Comparison of ENCODE assay signal across 8 cellular contexts in genomic region chr13:77779461-77780272, GRCh38.
A peak's percentile ranks its signal among the peaks of the same experiment; 100 is the strongest.
DNase-seq lines count a peak whose midpoint lies in the region; FAIRE-seq and TF ChIP-seq lines count a peak whose summit lies in the region.

No MANE protein-coding gene starts in this region.

- DNase-seq in AG09309 (ENCODE audit: low read depth) (peak; percentile 13), GM12864 (ENCODE audit: low read depth) (peak; percentile 55), HFF-Myc (ENCODE audit: extremely low read depth, low read depth) (peak; percentile 14), SHP77 (lab: John Stamatoyannopoulos, UW) (peak; percentile 31 to 37), dermis blood vessel endothelial cell (peak; percentile 90), lung microvascular endothelial cell (ENCODE audit: low read depth in 2 of 2) (peak; percentile 84 to 89), urothelium cell line (ENCODE audit: low spot score) (peak; percentile 33)

- peaks cover 10% of the 10 kb centered on the region for H3K4me1 ChIP-seq in Loucy (ENCODE audit: insufficient read depth, low read length, poor library complexity, severe bottlenecking)

- no peaks in the 10 kb centered on the region for H3K36me3 ChIP-seq in Loucy (ENCODE audit: insufficient read depth, low read length)

- peak overlapping the region; percentile 71 for H2AFZ ChIP-seq in Loucy (ENCODE audit: low read length)

- H3K9me3 ChIP-seq in Loucy (ENCODE audit: insufficient read depth, low read depth, low read length): no peaks in the 10 kb centered on the region

- no peak for FAIRE-seq in urothelium cell line (lab: Jason Lieb, UNC)

- H3K79me2 ChIP-seq in Loucy (ENCODE audit: insufficient read depth, low read length): no peaks in the 10 kb centered on the region

- H3K27me3 ChIP-seq in Loucy (ENCODE audit: insufficient read depth, low read length, poor library complexity, severe bottlenecking): no peaks in the 10 kb centered on the region

- H3K4me3 ChIP-seq in AG09309 (ENCODE audit: control insufficient read depth, low read depth, low read length) (no peak overlapping the region), GM12864 (ENCODE audit: low read depth, low read length) (no peak overlapping the region), HFF-Myc (replicated peaks; ENCODE audit: low read depth, low read length) (no peak overlapping the region), Loucy (ENCODE audit: low read length, poor library complexity, severe bottlenecking) (peak overlapping the region; percentile 65)

- no peaks in the 10 kb centered on the region for H3K9me2 ChIP-seq in Loucy (replicated peaks; ENCODE audit: low read depth, low read length)

- peak overlapping the region; percentile 84 for H3K4me2 ChIP-seq in Loucy (ENCODE audit: low read depth, low read length, poor library complexity, severe bottlenecking)

- no peak overlapping the region for H3K9ac ChIP-seq in Loucy (ENCODE audit: low read depth, low read length, poor library complexity, severe bottlenecking)

- no peaks in the 10 kb centered on the region for H4K20me1 ChIP-seq in Loucy (ENCODE audit: insufficient read depth, low read length, poor library complexity, severe bottlenecking)

- 0 out of 2 replicates have a peak, but pooled peaks cover 2% of the 10 kb centered on the region for H3F3A ChIP-seq in Loucy (ENCODE audit: low read depth)

- TF ChIP-seq CTCF in AG09309 (IDR thresholded peaks at IDR 0.05; ENCODE audit: control insufficient read depth, insufficient read depth, low read depth, low read length, missing control alignments): peak; percentile 40
- TF ChIP-seq CTCF in GM12864 (IDR thresholded peaks at IDR 0.05; ENCODE audit: low read depth, low read length, missing control alignments): peak; percentile 37
- TF ChIP-seq CTCF in HFF-Myc (IDR thresholded peaks at IDR 0.05; ENCODE audit: low read depth, low read length, missing control alignments): peak; percentile 36
- peak; percentile 76 for TF ChIP-seq CTCF in Loucy (conservative IDR thresholded peaks at IDR 0.05; ENCODE audit: low read length)

Comparison
In these comparisons a context has a peak if more than half of its experiments do, and no peak if none do; other contexts are left out.
1. DNase-seq: peak in every context shown above with its lines; median percentile 90 in dermis blood vessel endothelial cell; 86 in lung microvascular endothelial cell; 55 in GM12864; 34 in SHP77; 33 in urothelium cell line; 14 in HFF-Myc; 13 in AG09309.